ENCODE assay signal across 1 cellular context in genomic region chr6:35063701-35064507, GRCh38.
TF ChIP-seq lines count a peak whose summit lies in the region.

No MANE protein-coding gene starts in this region.

TF ChIP-seq in SK-N-SH, 30 proteins besides CTCF, POLR2A, EP300 and RAD21 (continued from another document):
- TF ChIP-seq USF1 (IDR thresholded peaks at IDR 0.05; ENCODE audit: borderline replicate concordance, low read depth) (no peak), YY1 (IDR thresholded peaks at IDR 0.05; ENCODE audit: low read depth) (no peak), TEAD4 (IDR thresholded peaks at IDR 0.05; ENCODE audit: borderline replicate concordance, insufficient read depth) (no peak), EZH2phosphoT487 (IDR thresholded peaks at IDR 0.05; ENCODE audit: borderline replicate concordance, low read depth) (no peak), MXI1 (IDR thresholded peaks at IDR 0.05; ENCODE audit: low read depth, low read length) (no peak), ELF1 (IDR thresholded peaks at IDR 0.05) (no peak)
TF ChIP-seq in SK-N-SH: peak in this region for 0.
